In genomic region chr17:79989106-79989835, GRCh38 we compare ENCODE assay signal across 2 cellular contexts.
TF ChIP-seq lines count a peak whose summit lies in the region.

No MANE protein-coding gene starts in this region.

TF ChIP-seq in GM23338, 12 proteins besides CTCF, POLR2A, EP300 and RAD21 (continued from another document):
- TF ChIP-seq ZNF114 (CRISPR knock-in tag; IDR thresholded peaks at IDR 0.05), result no peak
- TF ChIP-seq JUNB (IDR thresholded peaks at IDR 0.05; ENCODE audit: unreplicated experiment), result no peak
- TF ChIP-seq ZNF462 (CRISPR knock-in tag; IDR thresholded peaks at IDR 0.05), result no peak
- no peak for TF ChIP-seq EZH2 (IDR thresholded peaks at IDR 0.05; ENCODE audit: low read depth, unreplicated experiment)
- no peak for TF ChIP-seq STAT1 (IDR thresholded peaks at IDR 0.05; ENCODE audit: unreplicated experiment)
- TF ChIP-seq EZH2phosphoT487 (IDR thresholded peaks at IDR 0.05; ENCODE audit: unreplicated experiment), result no peak
- TF ChIP-seq REST (IDR thresholded peaks at IDR 0.05; ENCODE audit: unreplicated experiment), result no peak
- no peak for TF ChIP-seq ZNF331 (CRISPR knock-in tag; IDR thresholded peaks at IDR 0.05; ENCODE audit: low read depth)
- TF ChIP-seq POLR2AphosphoS5 (IDR thresholded peaks at IDR 0.05; ENCODE audit: low read depth), result no peak
- no peak for TF ChIP-seq NANOG (IDR thresholded peaks at IDR 0.05; ENCODE audit: borderline replicate concordance)
- TF ChIP-seq CREB1 (CRISPR knock-in tag; IDR thresholded peaks at IDR 0.05; ENCODE audit: low read depth), result no peak

TF ChIP-seq in HEK293T, 16 proteins besides CTCF, POLR2A, EP300 and RAD21 (continued from another document):
- no peak for TF ChIP-seq ELF4 (IDR thresholded peaks at IDR 0.05)
- TF ChIP-seq FOXK2 (IDR thresholded peaks at IDR 0.05), result no peak
- TF ChIP-seq FOXA1 (IDR thresholded peaks at IDR 0.05), result no peak
- no peak for TF ChIP-seq PKNOX1 (IDR thresholded peaks at IDR 0.05)
- no peak for TF ChIP-seq HDGF (IDR thresholded peaks at IDR 0.05; ENCODE audit: borderline replicate concordance)
- TF ChIP-seq TARDBP (IDR thresholded peaks at IDR 0.05), result no peak
- TF ChIP-seq ZNF384 (IDR thresholded peaks at IDR 0.05), result no peak
- TF ChIP-seq CTBP1 (IDR thresholded peaks at IDR 0.05; ENCODE audit: borderline replicate concordance), result no peak
TF ChIP-seq in HEK293T: peak in this region for 0.
